17 cellular contexts compared by ENCODE assay signal in the genomic region with DNA sequence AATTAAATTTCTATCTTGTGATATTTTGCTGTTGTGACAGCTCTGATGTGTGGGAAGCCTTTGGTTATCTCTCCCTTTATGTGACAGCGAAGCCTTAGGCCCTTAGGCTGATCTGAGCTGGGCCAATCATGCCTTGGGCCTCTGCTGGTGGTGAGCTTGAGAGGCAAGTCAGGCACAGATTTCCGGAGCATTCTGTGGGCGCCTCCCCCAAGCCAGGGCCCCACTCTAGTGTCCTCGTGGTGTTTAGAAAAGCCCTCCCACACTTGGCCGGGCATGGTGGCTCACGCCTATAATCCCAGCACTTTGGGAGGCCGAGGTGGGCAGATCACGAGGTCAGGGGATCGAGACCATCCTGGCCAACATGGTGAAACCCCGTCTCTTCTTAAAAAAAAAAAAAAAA.
A peak's percentile ranks its signal among the peaks of the same experiment; 100 is the strongest.
DNase-seq lines count a peak whose midpoint lies in the region; ATAC-seq and TF ChIP-seq lines count a peak whose summit lies in the region.
"Had no signal": no experiment of that assay in that cellular context is flagged by ENCODE, and none has a peak within 500 bp of the region (broad histone marks: within the 10 kb centered on the region; RNA-seq: fewer than 3 reads in every experiment).

No MANE protein-coding gene starts in this region.

- H2BK20ac ChIP-seq in H9 (ENCODE audit: low read depth, low read length, poor library complexity, severe bottlenecking) = no peak overlapping the region

- no peak overlapping the region for H3K18ac ChIP-seq in H9 (ENCODE audit: insufficient read length, low read depth, low read length)

- H3K14ac ChIP-seq in H9 (ENCODE audit: insufficient read depth, low read length) = no peak overlapping the region

- H4K5ac ChIP-seq in H9 (ENCODE audit: insufficient read length, low read depth, low read length) = no peak overlapping the region

- H3K23me2 ChIP-seq in H9 (ENCODE audit: insufficient read length, low read depth, low read length, poor library complexity, severe bottlenecking) = no peaks in the 10 kb centered on the region

- peaks cover 0 to 5% of the 10 kb centered on the region in 2 experiments; a peak in 1 of 4 replicates for H3K4me1 Mint-ChIP-seq in H9

- H3K23ac ChIP-seq in H9 (ENCODE audit: insufficient read length, low read depth, low read length) = no peak overlapping the region

- no peak overlapping the region for H2BK15ac ChIP-seq in H9 (ENCODE audit: low read depth, low read length)

- H3K27ac Mint-ChIP-seq in H9 = no peak overlapping the region
- H3K27ac Mint-ChIP-seq: CD4-positive, CD25-positive, alpha-beta regulatory T cell had no signal

- H4K20me1 ChIP-seq in H9 (ENCODE audit: control insufficient read depth, insufficient read depth, insufficient read length) = no peaks in the 10 kb centered on the region

- no peaks in the 10 kb centered on the region for H3K79me2 ChIP-seq in H9 (ENCODE audit: insufficient read depth, low read length)

- H2BK120ac ChIP-seq in H9 (ENCODE audit: low read depth, low read length, poor library complexity, severe bottlenecking) = no peak overlapping the region

- TF ChIP-seq POLR2A in sigmoid colon (IDR thresholded peaks at IDR 0.05) = no peak

- H2AK5ac ChIP-seq in H9 (ENCODE audit: insufficient read length, low read length) = no peak overlapping the region

- no CpG with 5 or more reads among the region's 10 CpGs for WGBS in H9 (ENCODE audit: extremely low coverage, insufficient read length, low lambda C conversion rate)
- 88 to 93% methylated on average over 10 of the region's 10 CpGs for WGBS in sigmoid colon, 2 donors

- no peak overlapping the region for H3K27ac ChIP-seq in H9 (ENCODE audit: insufficient read length, low read depth, low read length)
- H3K27ac ChIP-seq in sigmoid colon = no peak overlapping the region
- H3K27ac ChIP-seq: HL-60 had no signal

- no peak for TF ChIP-seq EP300 in sigmoid colon (IDR thresholded peaks at IDR 0.05)

- H3K9me3 Mint-ChIP-seq in H9 = no peaks in the 10 kb centered on the region

- ATAC-seq in HG02763 (IDR thresholded peaks at IDR 0.05; ENCODE audit: unreplicated experiment) (no peak), left colon (no peak), HG03135 (IDR thresholded peaks at IDR 0.05; ENCODE audit: unreplicated experiment) (no peak)
- ATAC-seq: K562 had no signal

- no peak overlapping the region for H3K4me2 ChIP-seq in H9 (ENCODE audit: insufficient read depth, insufficient read length, low read length)

- H3K4me3 ChIP-seq in sigmoid colon = no peak overlapping the region
- H3K4me3 ChIP-seq: K562 had no signal

- DNase-seq in Daoy (ENCODE audit: low read depth) (peak; percentile 42), H9 (peak; percentile 25), ecto neural progenitor cell (ENCODE audit: low spot score) (peak; percentile 24), sigmoid colon (peak; percentile 35), left colon (no peak)
- DNase-seq: ACHN; CD4-positive, CD25-positive, alpha-beta regulatory T cell; NCI-H1436 treated with DMSO at 0.1 percent for 48 hours; NCI-H2081; NCI-H226; NCI-H526 treated with DMSO at 0.1 percent for 48 hours; NK-92 treated with Interleukin-12 subunit alpha and Interleukin-12 subunit beta, amount 100 ng/mL, for 24 hours; Right ventricle myocardium superior had no signal

- no peaks in the 10 kb centered on the region for H3K79me1 ChIP-seq in H9 (ENCODE audit: insufficient read depth, low read depth, low read length, poor library complexity, severe bottlenecking)

- no peak overlapping the region for H4K8ac ChIP-seq in H9 (replicated peaks; ENCODE audit: insufficient read length, low read depth, low read length)

- peaks cover 0 to 11% (median 0%) of the 10 kb centered on the region in 4 donors for H3K36me3 ChIP-seq in sigmoid colon

- no peak overlapping the region for H3T11ph ChIP-seq in H9 (ENCODE audit: low read length)

- H3K9ac ChIP-seq in H9 (ENCODE audit: extremely low read depth, insufficient read length, low read length) = no peak overlapping the region

- intact Hi-C loops in sigmoid colon (cut with DNase I) = no loop called here
- intact Hi-C loops in left colon (cut with DNase I, micrococcal nuclease) = no loop called here

- H3K27me3 Mint-ChIP-seq in H9 (ENCODE audit: low read depth) = peaks cover 4% of the 10 kb centered on the region

- H3K4ac ChIP-seq in H9 (ENCODE audit: low read depth, low read length) = no peak overlapping the region

- H3K27me3 ChIP-seq in H9 (ENCODE audit: insufficient read depth, low read length) = no peaks in the 10 kb centered on the region
- H3K27me3 ChIP-seq in sigmoid colon = no peaks in the 10 kb centered on the region

- no peak overlapping the region for H2AFZ ChIP-seq in H9 (ENCODE audit: low read length)

- H3K4me3 Mint-ChIP-seq in H9 = no peak overlapping the region
- H3K4me3 Mint-ChIP-seq: CD4-positive, CD25-positive, alpha-beta regulatory T cell had no signal

- H3K56ac ChIP-seq in H9 (ENCODE audit: insufficient read length, low read depth, low read length) = no peak overlapping the region

- no peak overlapping the region for H2BK12ac ChIP-seq in H9 (ENCODE audit: insufficient read length, low read depth, low read length)

- TF ChIP-seq CTCF in H9 (conservative IDR thresholded peaks at IDR 0.05) (no peak), sigmoid colon (IDR thresholded peaks at IDR 0.05) (no peak)

- H4K91ac ChIP-seq in H9 (ENCODE audit: insufficient read length, low read depth, low read length) = no peak overlapping the region

- no peaks in the 10 kb centered on the region for H3K4me1 ChIP-seq in H9 (ENCODE audit: insufficient read depth, low read length)
- no peaks in the 10 kb centered on the region for H3K4me1 ChIP-seq in sigmoid colon

- no peaks in the 10 kb centered on the region for H3K36me3 Mint-ChIP-seq in H9 (ENCODE audit: insufficient read depth in 1 of 3, low read depth in 3 of 3)

- no peaks in the 10 kb centered on the region for H3K9me3 ChIP-seq in H9 (ENCODE audit: control insufficient read depth, low read depth, low read length)
- H3K9me3 ChIP-seq in sigmoid colon = no peaks in the 10 kb centered on the region

- H2BK5ac ChIP-seq in H9 (ENCODE audit: insufficient read length, low read length) = no peak overlapping the region

Comparison
In these comparisons a context has a peak if more than half of its experiments do, and no peak if none do; other contexts are left out.
1. DNase-seq: peak in Daoy (single experiment), H9 (single experiment), ecto neural progenitor cell (single experiment) and sigmoid colon (single experiment); none in left colon (0 of 2).